In genomic region chr17:2876467-2876866, GRCh38 we compare ENCODE assay signal across 30 cellular contexts.
"Had no signal": no experiment of that assay in that cellular context is flagged by ENCODE, and none has a peak within 500 bp of the region (broad histone marks: within the 10 kb centered on the region; RNA-seq: fewer than 3 reads in every experiment).

No MANE protein-coding gene starts in this region.

- H3K27me3 Mint-ChIP-seq: activated CD4-positive, alpha-beta T cell treated with anti-CD3 and anti-CD28 coated beads for 36 hours; activated CD8-positive, alpha-beta T cell treated with anti-CD3 and anti-CD28 coated beads for 36 hours; activated naive CD8-positive, alpha-beta T cell treated with anti-CD3 and anti-CD28 coated beads, Interleukin-2, amount 50 U/mL, for 24 hours had no signal

- FAIRE-seq: bronchial epithelial cell, K562, TTC549 had no signal

- H3K9me3 ChIP-seq: ascending aorta, body of pancreas had no signal

- ATAC-seq: activated CD4-positive, alpha-beta T cell treated with anti-CD3 and anti-CD28 coated beads for 36 hours; activated CD8-positive, alpha-beta T cell treated with anti-CD3 and anti-CD28 coated beads for 36 hours; activated naive CD4-positive, alpha-beta T cell treated with anti-CD3 and anti-CD28 coated beads, Interleukin-2, amount 50 U/mL, for 72 hours; activated naive CD8-positive, alpha-beta T cell treated with anti-CD3 and anti-CD28 coated beads, Interleukin-2, amount 50 U/mL, for 24 hours; body of pancreas; K562 had no signal

- H3K36me3 ChIP-seq: ascending aorta had no signal

- H3K27me3 ChIP-seq: ascending aorta, body of pancreas had no signal

- H3K9me3 Mint-ChIP-seq: activated CD8-positive, alpha-beta T cell treated with anti-CD3 and anti-CD28 coated beads for 36 hours; activated naive CD4-positive, alpha-beta T cell treated with anti-CD3 and anti-CD28 coated beads, Interleukin-2, amount 50 U/mL, for 72 hours; activated naive CD8-positive, alpha-beta T cell treated with anti-CD3 and anti-CD28 coated beads, Interleukin-2, amount 50 U/mL, for 24 hours; activated T-helper 1 cell treated with anti-CD3 and anti-CD28 coated beads, Interleukin-12 subunit alpha, Interleukin-12 subunit beta, Interleukin-2, Interleukin-4 antibody, amounts not matched to agents 30 ng/mL and 10 ng/mL and 1 ng/mL, durations not matched to agents 14 hours and 24 hours and 36 hours had no signal

- H3K4me1 ChIP-seq: ascending aorta had no signal

- H3K4me2 ChIP-seq: PC-9 had no signal

- H3K4me3 ChIP-seq: ascending aorta, body of pancreas, K562, PC-9 had no signal

- H3K36me3 Mint-ChIP-seq: activated naive CD4-positive, alpha-beta T cell treated with anti-CD3 and anti-CD28 coated beads, Interleukin-2, amount 50 U/mL, for 72 hours had no signal

- DNase-seq: activated CD4-positive, alpha-beta T cell treated with anti-CD3 and anti-CD28 coated beads for 36 hours; activated CD4-positive, alpha-beta T cell treated with anti-CD3 and anti-CD28 coated beads, Interleukin-2, amount 50 U/mL, for 1 hour; activated CD8-positive, alpha-beta memory T cell treated with anti-CD3 and anti-CD28 coated beads, Interleukin-2, amount 50 U/mL, for 4 hours; activated CD8-positive, alpha-beta T cell treated with anti-CD3 and anti-CD28 coated beads for 36 hours; activated effector memory CD4-positive, alpha-beta T cell treated with Interleukin-2 at 50 U/mL for 16 hours; activated naive CD4-positive, alpha-beta T cell treated with Interleukin-2 at 50 U/mL for 16 hours; activated naive CD8-positive, alpha-beta T cell treated with anti-CD3 and anti-CD28 coated beads, Interleukin-2, amount 50 U/mL, for 24 hours; activated T-cell treated with anti-CD3 and anti-CD28 coated beads, Interleukin-2, amount 50 U/mL, for 1 hour; amniotic stem cell; body of pancreas; central memory CD4-positive, alpha-beta T cell; Karpas-422; MM.1S; NCI-H1105 treated with DMSO at 0.1 percent for 48 hours; NCI-H1436 treated with DMSO at 0.1 percent for 48 hours; NCI-H187; NCI-H2081; NCI-H446; NCI-H524; PC-9; SHP77 treated with DMSO at 0.1 percent for 48 hours; T-helper 2 cell; T1000 had no signal

- H3K27ac Mint-ChIP-seq: activated CD4-positive, alpha-beta T cell treated with anti-CD3 and anti-CD28 coated beads for 36 hours; activated CD8-positive, alpha-beta T cell treated with anti-CD3 and anti-CD28 coated beads for 36 hours; activated naive CD4-positive, alpha-beta T cell treated with anti-CD3 and anti-CD28 coated beads, Interleukin-2, amount 50 U/mL, for 72 hours; activated naive CD8-positive, alpha-beta T cell treated with anti-CD3 and anti-CD28 coated beads, Interleukin-2, amount 50 U/mL, for 24 hours; activated T-helper 1 cell treated with anti-CD3 and anti-CD28 coated beads, Interleukin-12 subunit alpha, Interleukin-12 subunit beta, Interleukin-2, Interleukin-4 antibody, amounts not matched to agents 30 ng/mL and 10 ng/mL and 1 ng/mL, durations not matched to agents 14 hours and 24 hours and 36 hours had no signal

- H3K4me3 Mint-ChIP-seq: activated CD4-positive, alpha-beta T cell treated with anti-CD3 and anti-CD28 coated beads for 36 hours; activated CD8-positive, alpha-beta T cell treated with anti-CD3 and anti-CD28 coated beads for 36 hours; activated naive CD8-positive, alpha-beta T cell treated with anti-CD3 and anti-CD28 coated beads, Interleukin-2, amount 50 U/mL, for 24 hours; activated T-helper 1 cell treated with anti-CD3 and anti-CD28 coated beads, Interleukin-12 subunit alpha, Interleukin-12 subunit beta, Interleukin-2, Interleukin-4 antibody, amounts not matched to agents 30 ng/mL and 10 ng/mL and 1 ng/mL, durations not matched to agents 14 hours and 24 hours and 36 hours had no signal

- H2AFZ ChIP-seq: PC-9 had no signal

- H3K27ac ChIP-seq: ascending aorta, body of pancreas, PC-9, VCaP had no signal
